In the genomic region with DNA sequence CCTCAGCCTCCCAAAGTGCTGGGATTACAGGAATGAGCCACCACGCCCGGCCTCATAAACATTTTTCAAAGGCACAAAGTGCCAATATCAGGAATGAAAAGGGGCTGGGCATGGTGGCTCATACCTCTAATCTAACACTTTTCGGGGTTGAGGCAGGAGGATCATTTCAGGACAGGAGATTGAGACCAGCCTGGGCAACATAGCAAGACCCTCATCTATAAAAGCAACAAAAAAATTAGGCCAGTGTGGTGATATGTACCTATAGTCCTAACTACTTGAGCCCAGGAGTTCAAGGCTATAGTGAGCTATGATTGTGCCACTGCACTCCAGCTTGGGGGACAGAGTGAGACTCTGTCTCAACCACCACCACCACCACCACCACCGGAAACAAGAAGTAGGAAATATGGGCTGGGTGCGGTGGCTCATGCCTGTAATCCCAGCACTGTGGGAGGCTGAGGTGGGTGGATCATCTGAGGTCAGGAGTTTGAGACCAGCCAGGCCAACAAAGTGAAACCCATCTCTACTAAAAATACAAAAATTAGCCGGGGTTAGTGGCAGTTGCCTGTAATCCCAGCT, we compare ENCODE assay signal across 1 cellular context.
TF ChIP-seq lines count a peak whose summit lies in the region.

No MANE protein-coding gene starts in this region.

TF ChIP-seq in HepG2, 621 proteins besides CTCF, POLR2A, EP300 and RAD21:
- peak; percentile 56 for TF ChIP-seq ZNF121 (CRISPR knock-in tag; IDR thresholded peaks at IDR 0.05)
